In genomic region chr12:12999959-13000615, GRCh38 we compare ENCODE assay signal across 8 cellular contexts. TPM values are rescaled to one million over a fixed set of nuclear protein-coding genes. Genes with fewer than 3 reads are reported as not detected.
DNase-seq lines count a peak whose midpoint lies in the region; ATAC-seq and TF ChIP-seq lines count a peak whose summit lies in the region.

Gene HEBP1 (minus strand): TSS chr12:13000265. CDS start chr12:13000114, 151 bp downstream.

- no peaks in the 10 kb centered on the region for H3K9me3 ChIP-seq in colonic mucosa

- intact Hi-C loops in colonic mucosa (cut with DNase I), result loop anchor here (5.0 to 10.0 kb wide), 2 partner anchors 42 to 95 kb away; partner anchors contain the start of gene FAM234B
- intact Hi-C loops in left colon (cut with DNase I, micrococcal nuclease), result no loop called here

- H3K36me3 ChIP-seq in colonic mucosa, result no peaks in the 10 kb centered on the region

- TF ChIP-seq CTCF in AG10803 (conservative IDR thresholded peaks at IDR 0.05; ENCODE audit: low read length), result no peak
- TF ChIP-seq CTCF in colonic mucosa (IDR thresholded peaks at IDR 0.05), result no peak

- peak within 1 kb of the TSS; percentile 100 for H3K4me3 ChIP-seq in AG10803 (ENCODE audit: low read length)
- H3K4me3 ChIP-seq in colonic mucosa, result peak within 1 kb of the TSS; percentile 58

- DNase-seq in AG10803 (ENCODE audit: low read depth), result peak; percentile 89
- DNase-seq in NCI-H524 treated with DMSO at 0.1 percent for 48 hours (lab: John Stamatoyannopoulos, UW), result peak; percentile 61
- DNase-seq in activated CD4-positive, alpha-beta T cell treated with anti-CD3 and anti-CD28 coated beads, Interleukin-2, amount 50 U/mL, for 1 hour, result peak; percentile 98
- peak; percentile 98 for DNase-seq in colonic mucosa
- peak; percentile 93 to 99 for DNase-seq in left colon
- DNase-seq in stimulated activated CD4-positive, alpha-beta T cell treated with anti-CD3 and anti-CD28 coated beads, Interleukin-1b, Interleukin-23, amount 100 ng/mL, for 4 hours (ENCODE audit: low read depth in 2 of 2), result peak; percentile 98 to 99

- H3K27me3 ChIP-seq in colonic mucosa, result no peaks in the 10 kb centered on the region

- ATAC-seq in GM19328 (IDR thresholded peaks at IDR 0.05; ENCODE audit: unreplicated experiment) (peak; percentile 89), HG03460 (IDR thresholded peaks at IDR 0.05; ENCODE audit: unreplicated experiment) (peak; percentile 86), left colon (peak; percentile 92)

- peak within 1 kb of the TSS; percentile 90 to 93 for H3K9ac ChIP-seq in colonic mucosa (ENCODE audit: low read depth in 2 of 2, low read length in 2 of 2)

- H3K27ac ChIP-seq in colonic mucosa, result peak within 1 kb of the TSS; percentile 85

- H3K4me1 ChIP-seq in colonic mucosa, result no peaks in the 10 kb centered on the region

RNA-seq across cellular contexts. Expression of gene HEBP1, which starts in this region (rescaled TPM):
- total RNA-seq in colonic mucosa (10 to 100 TPM; 40.9 to 61.9 TPM), left colon (10 to 100 TPM; 26.0 to 62.9 TPM)

Comparison
In these comparisons a context has a peak if more than half of its experiments do, and no peak if none do; other contexts are left out.
1. Peak in every context shown above with its lines: DNase-seq, ATAC-seq, H3K4me3 ChIP-seq and H3K27ac ChIP-seq.